1 cellular context compared by ENCODE assay signal in the genomic region with DNA sequence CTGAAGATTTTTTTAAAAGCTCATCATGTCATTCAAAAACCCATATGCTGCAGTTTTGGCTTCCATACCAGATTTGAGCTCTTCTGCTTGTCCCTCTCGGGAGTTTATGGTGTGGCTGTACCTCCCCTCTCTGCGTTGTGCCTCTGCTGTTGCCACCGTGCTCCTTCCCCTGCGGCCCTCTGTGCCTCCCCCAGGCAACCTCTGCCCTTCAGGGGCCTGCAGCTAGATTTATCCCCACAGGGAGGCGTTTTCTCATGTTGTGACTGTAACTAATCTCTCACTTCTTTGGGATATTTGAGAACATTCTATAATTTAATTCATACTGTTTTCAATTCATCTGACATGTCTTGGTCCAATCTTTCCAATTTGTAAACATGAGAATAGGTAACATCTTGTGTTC.
TF ChIP-seq lines count a peak whose summit lies in the region.

No MANE protein-coding gene starts in this region.

TF ChIP-seq in HEK293T, 16 proteins besides CTCF, POLR2A, EP300 and RAD21 (continued from another document):
- TF ChIP-seq PKNOX1 (IDR thresholded peaks at IDR 0.05): no peak
- TF ChIP-seq TARDBP (IDR thresholded peaks at IDR 0.05): no peak
- no peak for TF ChIP-seq SUZ12 (IDR thresholded peaks at IDR 0.05)
- no peak for TF ChIP-seq ARNT (IDR thresholded peaks at IDR 0.05)
- TF ChIP-seq HDGF (IDR thresholded peaks at IDR 0.05; ENCODE audit: borderline replicate concordance): no peak
- TF ChIP-seq LEF1 (IDR thresholded peaks at IDR 0.05; ENCODE audit: borderline replicate concordance): no peak
- no peak for TF ChIP-seq SP1 (IDR thresholded peaks at IDR 0.05)
